Comparison of ENCODE assay signal across 14 cellular contexts in genomic region chr1:23984417-23985186, GRCh38. TPM values are rescaled to one million over a fixed set of nuclear protein-coding genes. Genes with fewer than 3 reads are reported as not detected.
DNase-seq lines count a peak whose midpoint lies in the region; ATAC-seq and TF ChIP-seq lines count a peak whose summit lies in the region.
"Had no signal": no experiment of that assay in that cellular context is flagged by ENCODE, and none has a peak within 500 bp of the region (broad histone marks: within the 10 kb centered on the region; RNA-seq: fewer than 3 reads in every experiment).

No MANE protein-coding gene starts in this region.

- no peak overlapping the region for H3K4me3 Mint-ChIP-seq in mesothelial cell of epicardium
- H3K4me3 Mint-ChIP-seq: activated T-cell treated with anti-CD3 and anti-CD28 coated beads, Interleukin-2, amount 50 U/mL, for 4 hours; CD8-positive, alpha-beta T cell; effector memory CD8-positive, alpha-beta T cell; memory B cell had no signal

- no peak for ATAC-seq in GM18858 (IDR thresholded peaks at IDR 0.05; ENCODE audit: unreplicated experiment)
- no peak for ATAC-seq in HG03432 (IDR thresholded peaks at IDR 0.05; ENCODE audit: unreplicated experiment)
- ATAC-seq: activated T-cell treated with anti-CD3 and anti-CD28 coated beads, Interleukin-2, amount 50 U/mL, for 4 hours; CD8-positive, alpha-beta T cell; effector memory CD8-positive, alpha-beta T cell had no signal

- H3K4me3 ChIP-seq in cardiac fibroblast (replicated peaks in 1 of 2; ENCODE audit: low read depth in 2 of 2, low read length in 2 of 2), result no peak overlapping the region

- peak; percentile 42 for DNase-seq in ACHN
- peak; percentile 88 for DNase-seq in HT-29 (ENCODE audit: low spot score)
- DNase-seq in cardiac fibroblast (ENCODE audit: low read depth in 2 of 2), result peak; percentile 77 to 88
- peak; percentile 32 to 64 for DNase-seq in mesothelial cell of epicardium (ENCODE audit: low spot score in 2 of 2, unreplicated experiment in 2 of 2)
- no peak for DNase-seq in cerebellar cortex (ENCODE audit: low spot score)
- no peak for DNase-seq in effector CD4-positive, alpha-beta T cell
- DNase-seq: activated T-cell treated with anti-CD3 and anti-CD28 coated beads, Interleukin-2, amount 50 U/mL, for 4 hours; CD8-positive, alpha-beta T cell; effector memory CD8-positive, alpha-beta T cell; NCI-H2081 treated with DMSO at 0.1 percent for 48 hours; substantia nigra had no signal

- peaks cover 27% of the 10 kb centered on the region for H3K4me1 Mint-ChIP-seq in mesothelial cell of epicardium

- H3K27ac Mint-ChIP-seq in mesothelial cell of epicardium, result peak overlapping the region; percentile 92
- H3K27ac Mint-ChIP-seq: CD8-positive, alpha-beta T cell; effector memory CD8-positive, alpha-beta T cell; memory B cell had no signal

- in situ Hi-C loops in ACHN (cut with HindIII; ENCODE audit: low pct_ligation_motif_present, low pct_unique_long_range_greater_than_20kb, low sequenced_read_pairs), result no loop called here

- TF ChIP-seq CTCF in cardiac fibroblast (IDR thresholded peaks at IDR 0.05; ENCODE audit: low read depth, low read length) (no peak), mesothelial cell of epicardium (IDR thresholded peaks at IDR 0.05; ENCODE audit: unreplicated experiment) (no peak)

- no peaks in the 10 kb centered on the region for H3K36me3 Mint-ChIP-seq in mesothelial cell of epicardium
- H3K36me3 Mint-ChIP-seq: memory B cell had no signal

- no peaks in the 10 kb centered on the region for H3K9me3 Mint-ChIP-seq in mesothelial cell of epicardium
- H3K9me3 Mint-ChIP-seq: activated T-cell treated with anti-CD3 and anti-CD28 coated beads, Interleukin-2, amount 50 U/mL, for 4 hours; CD8-positive, alpha-beta T cell; effector memory CD8-positive, alpha-beta T cell; memory B cell had no signal

- H3K27me3 Mint-ChIP-seq in mesothelial cell of epicardium (ENCODE audit: low read depth), result no peaks in the 10 kb centered on the region
- H3K27me3 Mint-ChIP-seq: effector memory CD8-positive, alpha-beta T cell; memory B cell had no signal

RNA-seq across cellular contexts. Expression of gene SRSF10, which starts 4.5 kb away (rescaled TPM):
- total RNA-seq in HT-29 (2014; rRNA removed; shearing (Covaris generic)), result 140 and 147 TPM in 2 replicates
- total RNA-seq in mesothelial cell of epicardium, result 201 to 216 TPM (median 208 TPM) in 3 replicates

RNA-seq across cellular contexts. Expression of gene PNRC2, which starts 25.0 kb away (rescaled TPM):
- total RNA-seq in HT-29 (2014; rRNA removed; shearing (Covaris generic)), result 56.4 and 74.5 TPM in 2 replicates
- 134 to 150 TPM (median 149 TPM) in 3 replicates for total RNA-seq in mesothelial cell of epicardium

Comparison
In these comparisons a context has a peak if more than half of its experiments do, and no peak if none do; other contexts are left out.
1. DNase-seq: peak in ACHN (single experiment), HT-29 (single experiment), cardiac fibroblast (2 of 2) and mesothelial cell of epicardium (2 of 2); none in cerebellar cortex (single experiment) and effector CD4-positive, alpha-beta T cell (single experiment).